In the genomic region with DNA sequence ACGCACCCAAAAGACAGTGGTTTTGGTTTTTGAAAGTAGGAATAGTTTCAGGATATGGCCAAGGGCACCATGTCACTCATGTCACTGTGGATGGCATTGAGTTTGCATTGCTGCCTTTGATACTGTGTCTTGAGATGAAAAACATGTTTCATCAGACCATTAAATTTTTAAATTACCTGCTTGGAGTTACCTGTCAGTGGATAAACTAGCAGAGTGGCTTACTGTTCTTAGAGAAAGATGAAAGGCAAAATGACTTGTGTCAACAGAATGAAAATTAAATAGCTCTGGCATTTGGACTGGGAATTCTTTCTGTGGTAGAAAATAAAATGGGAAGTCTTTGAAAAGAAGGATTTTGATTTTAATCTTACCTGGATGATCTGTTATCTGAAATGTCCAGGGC, we compare ENCODE assay signal across 22 cellular contexts. TPM values are rescaled to one million over a fixed set of nuclear protein-coding genes. Genes with fewer than 3 reads are reported as not detected.
A peak's percentile ranks its signal among the peaks of the same experiment; 100 is the strongest.
DNase-seq lines count a peak whose midpoint lies in the region; ATAC-seq lines count a peak whose summit lies in the region.
"Had no signal": no experiment of that assay in that cellular context is flagged by ENCODE, and none has a peak within 500 bp of the region (broad histone marks: within the 10 kb centered on the region; RNA-seq: fewer than 3 reads in every experiment).

No MANE protein-coding gene starts in this region.

- no peaks in the 10 kb centered on the region for H3K4me1 ChIP-seq in duodenal mucosa (ENCODE audit: control insufficient read depth in 1 of 2, insufficient read depth in 2 of 2, low read length in 2 of 2)

- H3K27ac ChIP-seq in duodenal mucosa (ENCODE audit: low read depth, low read length): no peak overlapping the region
- H3K27ac ChIP-seq: foreskin keratinocyte, hepatocyte, RWPE1, suprapubic skin had no signal

- H3K9me3 ChIP-seq in T-helper 17 cell (ENCODE audit: control insufficient read depth, low read length, poor library complexity, severe bottlenecking): no peaks in the 10 kb centered on the region
- no peaks in the 10 kb centered on the region for H3K9me3 ChIP-seq in duodenal mucosa (ENCODE audit: control insufficient read depth in 1 of 2, low read length in 2 of 2)
- H3K9me3 ChIP-seq: mucosa of descending colon, suprapubic skin had no signal

- H3K9me3 Mint-ChIP-seq in activated T-cell treated with anti-CD3 and anti-CD28 coated beads, Interleukin-2, amount 50 U/mL, for 4 hours: peaks cover 6% of the 10 kb centered on the region
- H3K9me3 Mint-ChIP-seq in stimulated activated effector memory CD8-positive, alpha-beta T cell treated with anti-CD3 and anti-CD28 coated beads, Interleukin-12 subunit alpha, Interleukin-12 subunit beta, amount 100 ng/mL, for 72 hours: peaks cover 4% of the 10 kb centered on the region

- peak in 1 of 2 donors; percentile 5 for ATAC-seq in activated T-cell treated with anti-CD3 and anti-CD28 coated beads, Interleukin-2, amount 50 U/mL, for 4 hours
- ATAC-seq in T-helper 17 cell (peak; percentile 12), HG02642 (IDR thresholded peaks at IDR 0.05; ENCODE audit: poor library complexity, unreplicated experiment) (no peak), HG02840 (IDR thresholded peaks at IDR 0.05; ENCODE audit: low FRiP score, unreplicated experiment) (no peak)
- no peak for ATAC-seq in stimulated activated effector memory CD8-positive, alpha-beta T cell treated with anti-CD3 and anti-CD28 coated beads, Interleukin-12 subunit alpha, Interleukin-12 subunit beta, amount 100 ng/mL, for 72 hours
- ATAC-seq: foreskin keratinocyte, left ventricle myocardium superior, SK-N-SH treated with all-trans-retinoic acid at 6 μM for 48 hours had no signal

- H3K27me3 Mint-ChIP-seq in activated T-cell treated with anti-CD3 and anti-CD28 coated beads, Interleukin-2, amount 50 U/mL, for 4 hours (ENCODE audit: low read depth): no peaks in the 10 kb centered on the region
- H3K27me3 Mint-ChIP-seq in T-helper 17 cell: no peaks in the 10 kb centered on the region

- no peak overlapping the region for H3K9ac ChIP-seq in duodenal mucosa (ENCODE audit: low read depth in 1 of 2, low read length in 2 of 2)

- no peaks in the 10 kb centered on the region for H3K27me3 ChIP-seq in duodenal mucosa (ENCODE audit: control insufficient read depth in 1 of 2, insufficient read depth in 2 of 2, low read length in 2 of 2)
- H3K27me3 ChIP-seq: foreskin keratinocyte, hepatocyte, suprapubic skin had no signal

- H3K4me3 Mint-ChIP-seq in activated T-cell treated with anti-CD3 and anti-CD28 coated beads, Interleukin-2, amount 50 U/mL, for 4 hours: peak overlapping the region; percentile 98
- H3K4me3 Mint-ChIP-seq in T-helper 17 cell: peak overlapping the region; percentile 96
- H3K4me3 Mint-ChIP-seq in stimulated activated effector memory CD8-positive, alpha-beta T cell treated with anti-CD3 and anti-CD28 coated beads, Interleukin-12 subunit alpha, Interleukin-12 subunit beta, amount 100 ng/mL, for 72 hours: peak overlapping the region; percentile 82

- H3K27ac Mint-ChIP-seq in T-helper 17 cell: peak overlapping the region; percentile 99
- peak overlapping the region; percentile 84 for H3K27ac Mint-ChIP-seq in stimulated activated effector memory CD8-positive, alpha-beta T cell treated with anti-CD3 and anti-CD28 coated beads, Interleukin-12 subunit alpha, Interleukin-12 subunit beta, amount 100 ng/mL, for 72 hours

- no peaks in the 10 kb centered on the region for H3K36me3 ChIP-seq in duodenal mucosa (ENCODE audit: control insufficient read depth in 1 of 2, insufficient read depth in 2 of 2, low read length in 2 of 2)
- H3K36me3 ChIP-seq: suprapubic skin had no signal

- peak overlapping the region; percentile 4 to 23 for H3K4me3 ChIP-seq in duodenal mucosa (ENCODE audit: low read depth in 1 of 2, low read length in 2 of 2)
- H3K4me3 ChIP-seq: hepatocyte, mucosa of descending colon had no signal

- H3K4me1 Mint-ChIP-seq in activated T-cell treated with anti-CD3 and anti-CD28 coated beads, Interleukin-2, amount 50 U/mL, for 4 hours (ENCODE audit: low read depth): peaks cover 53% of the 10 kb centered on the region
- H3K4me1 Mint-ChIP-seq in T-helper 17 cell: peaks cover 60% of the 10 kb centered on the region
- peaks cover 53% of the 10 kb centered on the region for H3K4me1 Mint-ChIP-seq in stimulated activated effector memory CD8-positive, alpha-beta T cell treated with anti-CD3 and anti-CD28 coated beads, Interleukin-12 subunit alpha, Interleukin-12 subunit beta, amount 100 ng/mL, for 72 hours

- H3K36me3 Mint-ChIP-seq in activated T-cell treated with anti-CD3 and anti-CD28 coated beads, Interleukin-2, amount 50 U/mL, for 4 hours (ENCODE audit: insufficient read depth): peaks cover 40% of the 10 kb centered on the region
- H3K36me3 Mint-ChIP-seq in T-helper 17 cell (ENCODE audit: low read depth): peaks cover 12% of the 10 kb centered on the region
- H3K36me3 Mint-ChIP-seq in stimulated activated effector memory CD8-positive, alpha-beta T cell treated with anti-CD3 and anti-CD28 coated beads, Interleukin-12 subunit alpha, Interleukin-12 subunit beta, amount 100 ng/mL, for 72 hours: peaks cover 67% of the 10 kb centered on the region

- no peak for DNase-seq in activated T-cell treated with anti-CD3 and anti-CD28 coated beads, Interleukin-2, amount 50 U/mL, for 4 hours
- DNase-seq in activated T-cell treated with anti-CD3 and anti-CD28 coated beads, Interleukin-2, amount 50 U/mL, for 1 hour: no peak
- DNase-seq in T-helper 17 cell: no peak
- no peak for DNase-seq in stimulated activated effector memory CD8-positive, alpha-beta T cell treated with anti-CD3 and anti-CD28 coated beads, Interleukin-12 subunit alpha, Interleukin-12 subunit beta, amount 100 ng/mL, for 72 hours (ENCODE audit: low spot score in 2 of 2)
- no peak for DNase-seq in retina
- DNase-seq: ACHN, C1 segment of cervical spinal cord, erythroblast, foreskin keratinocyte, left ventricle myocardium superior, NCI-H1417, NCI-H524, nucleus accumbens had no signal

RNA-seq across cellular contexts. Expression of a gene that starts 0.4 kb away (rescaled TPM):
- total RNA-seq in activated T-cell treated with anti-CD3 and anti-CD28 coated beads, Interleukin-2, amount 50 U/mL, for 4 hours: 100 to 1,000 TPM; 161 to 213 (median 177) TPM
- total RNA-seq in T-helper 17 cell: 100 to 1,000 TPM in 1 of 2 donors, 10 to 100 TPM in 1; 71.5 to 122 TPM
- total RNA-seq: foreskin keratinocyte, left ventricle myocardium superior, MCF 10A had no signal
